8 cellular contexts compared by ENCODE assay signal in genomic region chr5:157390179-157390923, GRCh38.
DNase-seq lines count a peak whose midpoint lies in the region; ATAC-seq lines count a peak whose summit lies in the region.

No MANE protein-coding gene starts in this region.

- DNase-seq in activated gamma-delta T cell treated with Interleukin-2 at 50 U/mL for 16 hours (peak; percentile 47), activated gamma-delta T cell (lab: John Stamatoyannopoulos, UW) (no peak), iPS-NIHi7 (ENCODE audit: extremely low spot score) (peak; percentile 38), cerebellar nuclear complex (lab: John Stamatoyannopoulos, UW) (no peak), NCI-H1417 treated with DMSO at 0.1 percent for 48 hours (lab: John Stamatoyannopoulos, UW) (no peak)
- peak; percentile 79 to 84 for DNase-seq in activated T-cell treated with anti-CD3 and anti-CD28 coated beads, Interleukin-2, amount 50 U/mL, for 48 hours
- DNase-seq in stimulated activated CD8-positive, alpha-beta memory T cell treated with anti-CD3 and anti-CD28 coated beads, Interleukin-15, amount 100 ng/mL, for 4 hours (ENCODE audit: low read depth in 2 of 2), result peak; percentile 32 to 34

- no peak for ATAC-seq in GM19023 (IDR thresholded peaks at IDR 0.05; ENCODE audit: unreplicated experiment)

Comparison
In these comparisons a context has a peak if more than half of its experiments do, and no peak if none do; other contexts are left out.
1. DNase-seq: peak in activated gamma-delta T cell treated with Interleukin-2 at 50 U/mL for 16 hours (single experiment), activated T-cell treated with anti-CD3 and anti-CD28 coated beads, Interleukin-2, amount 50 U/mL, for 48 hours (2 of 2), iPS-NIHi7 (single experiment) and stimulated activated CD8-positive, alpha-beta memory T cell treated with anti-CD3 and anti-CD28 coated beads, Interleukin-15, amount 100 ng/mL, for 4 hours (2 of 2); none in activated gamma-delta T cell (single experiment), cerebellar nuclear complex (0 of 2) and NCI-H1417 treated with DMSO at 0.1 percent for 48 hours (single experiment).